ENCODE assay signal across 23 cellular contexts in the genomic region with DNA sequence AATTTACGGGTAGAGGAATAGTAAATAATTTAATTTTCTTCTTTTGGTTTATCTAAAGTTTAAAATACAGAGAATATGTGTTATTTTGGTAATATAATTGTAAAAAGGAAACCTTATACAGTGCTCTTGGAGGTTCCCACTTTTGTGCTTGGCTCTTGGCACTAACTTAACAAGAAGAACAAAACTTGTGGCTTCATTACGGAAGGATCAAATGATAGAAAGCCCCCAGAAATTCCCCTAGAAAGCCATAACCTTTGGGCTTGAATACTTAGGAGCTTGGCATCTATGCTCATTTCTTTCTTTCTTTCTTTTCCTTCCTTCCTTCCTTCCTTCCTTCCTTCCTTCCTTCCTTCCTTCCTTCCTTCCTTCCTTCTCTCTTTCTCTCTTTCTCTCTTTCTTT.
DNase-seq lines count a peak whose midpoint lies in the region; ATAC-seq and TF ChIP-seq lines count a peak whose summit lies in the region.
"Had no signal": no experiment of that assay in that cellular context is flagged by ENCODE, and none has a peak within 500 bp of the region (broad histone marks: within the 10 kb centered on the region; RNA-seq: fewer than 3 reads in every experiment).

No MANE protein-coding gene starts in this region.

- no peak for ATAC-seq in stimulated activated memory B cell treated with anti-CD40 and anti-IgM and Interleukin-4, amounts not matched to agents 10 μg/mL and 1 μg/mL and 100 μg/mL, for 72 hours

- H3K4me3 ChIP-seq in HEK293 (ENCODE audit: low read depth, low read length) (no peak overlapping the region), SJSA1 (no peak overlapping the region), sigmoid colon (no peak overlapping the region)
- H3K4me3 ChIP-seq: BLaER1, GM12878 had no signal

- H3K9me3 Mint-ChIP-seq in stimulated activated memory B cell treated with anti-CD40 and anti-IgM and Interleukin-4, amounts not matched to agents 10 μg/mL and 1 μg/mL and 100 μg/mL, for 72 hours, result peaks cover 2% of the 10 kb centered on the region

- H3K4me3 Mint-ChIP-seq in stimulated activated memory B cell treated with anti-CD40 and anti-IgM and Interleukin-4, amounts not matched to agents 10 μg/mL and 1 μg/mL and 100 μg/mL, for 72 hours, result peak overlapping the region; percentile 5
- H3K4me3 Mint-ChIP-seq: CD14-positive monocyte; CD4-positive, alpha-beta memory T cell; CD4-positive, CD25-positive, alpha-beta regulatory T cell; CD8-positive, alpha-beta memory T cell had no signal

- H3K4me1 Mint-ChIP-seq in stimulated activated memory B cell treated with anti-CD40 and anti-IgM and Interleukin-4, amounts not matched to agents 10 μg/mL and 1 μg/mL and 100 μg/mL, for 72 hours, result peaks cover 18% of the 10 kb centered on the region
- H3K4me1 Mint-ChIP-seq: CD14-positive monocyte; CD8-positive, alpha-beta memory T cell had no signal

- H3K4me1 ChIP-seq in HEK293 (ENCODE audit: control insufficient read depth, insufficient read depth, low read length), result no peaks in the 10 kb centered on the region
- peaks cover 41% of the 10 kb centered on the region for H3K4me1 ChIP-seq in SJSA1 (replicated peaks)
- no peaks in the 10 kb centered on the region for H3K4me1 ChIP-seq in sigmoid colon
- H3K4me1 ChIP-seq: BE2C, BLaER1 had no signal

- TF ChIP-seq CTCF in HEK293 (tag by site-specific recombination; IDR thresholded peaks at IDR 0.05), result no peak
- TF ChIP-seq CTCF in sigmoid colon (IDR thresholded peaks at IDR 0.05), result no peak

- H3K27me3 Mint-ChIP-seq in stimulated activated memory B cell treated with anti-CD40 and anti-IgM and Interleukin-4, amounts not matched to agents 10 μg/mL and 1 μg/mL and 100 μg/mL, for 72 hours, result no peaks in the 10 kb centered on the region
- H3K27me3 Mint-ChIP-seq: CD4-positive, alpha-beta memory T cell had no signal

- intact Hi-C loops in sigmoid colon (cut with DNase I) (no loop called here), cardiac septum (cut with DNase I) (no loop called here)

- TF ChIP-seq EP300 in sigmoid colon (IDR thresholded peaks at IDR 0.05), result no peak

- no peak overlapping the region for H3K27ac Mint-ChIP-seq in stimulated activated memory B cell treated with anti-CD40 and anti-IgM and Interleukin-4, amounts not matched to agents 10 μg/mL and 1 μg/mL and 100 μg/mL, for 72 hours
- H3K27ac Mint-ChIP-seq: CD14-positive monocyte; CD4-positive, alpha-beta memory T cell; CD8-positive, alpha-beta memory T cell had no signal

- no peaks in the 10 kb centered on the region for H3K9me3 ChIP-seq in HEK293 (ENCODE audit: control insufficient read depth, insufficient read depth, low read depth, low read length)
- no peaks in the 10 kb centered on the region for H3K9me3 ChIP-seq in SJSA1 (replicated peaks)
- H3K9me3 ChIP-seq in sigmoid colon, result no peaks in the 10 kb centered on the region
- H3K9me3 ChIP-seq: BE2C, BLaER1 had no signal

- H3K27ac ChIP-seq in HEK293 (ENCODE audit: extremely low read depth, low read depth, low read length), result no peak overlapping the region
- H3K27ac ChIP-seq in SJSA1, result peak overlapping the region; percentile 94
- H3K27ac ChIP-seq in sigmoid colon, result no peak overlapping the region
- H3K27ac ChIP-seq: BLaER1 had no signal

- POLR2A ChIA-PET in HEK293 (lab: Yijun Ruan, JAX), result no interaction called here

- DNase-seq in SJSA1 (ENCODE audit: low read depth in 1 of 2, low spot score in 2 of 2) (no peak), iPS-NIHi7 (ENCODE audit: extremely low spot score) (no peak), sigmoid colon (no peak), cardiac septum (ENCODE audit: low spot score) (no peak)
- DNase-seq: 8988T; BE2C; C1 segment of cervical spinal cord; CD4-positive, alpha-beta memory T cell; CD4-positive, CD25-positive, alpha-beta regulatory T cell; CD8-positive, alpha-beta memory T cell; COR-L47; DMS 273 treated with DMSO at 0.1 percent for 48 hours; DMS153; DMS53; DMS79; DND-41; EL; GDM1 had no signal

- no peaks in the 10 kb centered on the region for H3K36me3 Mint-ChIP-seq in stimulated activated memory B cell treated with anti-CD40 and anti-IgM and Interleukin-4, amounts not matched to agents 10 μg/mL and 1 μg/mL and 100 μg/mL, for 72 hours
- H3K36me3 Mint-ChIP-seq: CD14-positive monocyte; CD4-positive, alpha-beta memory T cell; CD4-positive, CD25-positive, alpha-beta regulatory T cell; CD8-positive, alpha-beta memory T cell had no signal

- H3K27me3 ChIP-seq in SJSA1 (replicated peaks) (no peaks in the 10 kb centered on the region), sigmoid colon (no peaks in the 10 kb centered on the region)
- H3K27me3 ChIP-seq: BE2C, BLaER1 had no signal

- no peak for TF ChIP-seq POLR2A in sigmoid colon (IDR thresholded peaks at IDR 0.05)

- no peaks in the 10 kb centered on the region for H3K36me3 ChIP-seq in HEK293 (ENCODE audit: control insufficient read depth in 2 of 2, insufficient read depth in 1 of 2, low read length in 2 of 2)
- H3K36me3 ChIP-seq in SJSA1, result no peaks in the 10 kb centered on the region
- H3K36me3 ChIP-seq in sigmoid colon, result no peaks in the 10 kb centered on the region
- H3K36me3 ChIP-seq: BE2C, BLaER1 had no signal

- CTCF ChIA-PET in HEK293 (lab: Yijun Ruan, JAX), result no interaction called here

- WGBS in sigmoid colon, 2 donors, result 90 to 94% methylated on average over 2 of the region's 2 CpGs

TF ChIP-seq in HEK293, 187 proteins besides CTCF, POLR2A, EP300 and RAD21:
- peak; percentile 79 for TF ChIP-seq ZNF366 (tag by site-specific recombination; conservative IDR thresholded peaks at IDR 0.05)
- no peak for TF ChIP-seq ZNF501 (tag by site-specific recombination; IDR thresholded peaks at IDR 0.05)
